Comparison of ENCODE assay signal across 8 cellular contexts in genomic region chr17:80252871-80253270, GRCh38. TPM values are rescaled to one million over a fixed set of nuclear protein-coding genes. Genes with fewer than 3 reads are reported as not detected.
DNase-seq lines count a peak whose midpoint lies in the region; ATAC-seq and TF ChIP-seq lines count a peak whose summit lies in the region.

No MANE protein-coding gene starts in this region.

- no peaks in the 10 kb centered on the region for H3K27me3 ChIP-seq in naive thymus-derived CD4-positive, alpha-beta T cell (ENCODE audit: control insufficient read depth in 2 of 2, insufficient read depth in 2 of 2, low read length in 2 of 2)
- no peaks in the 10 kb centered on the region for H3K27me3 ChIP-seq in tibial nerve

- H3K4me1 Mint-ChIP-seq in naive thymus-derived CD4-positive, alpha-beta T cell, result peaks cover 0 to 52% (median 9%) of the 10 kb centered on the region in 7 donors

- H3K4me3 ChIP-seq in cardiac fibroblast (replicated peaks in 1 of 2; ENCODE audit: low read depth in 2 of 2, low read length in 2 of 2) (no peak overlapping the region), tibial nerve (no peak overlapping the region)
- H3K4me3 ChIP-seq in naive thymus-derived CD4-positive, alpha-beta T cell (ENCODE audit: low read length), result no peak overlapping the region

- peak overlapping the region; percentile 7 to 86 (median 49) for H3K27ac Mint-ChIP-seq in naive thymus-derived CD4-positive, alpha-beta T cell

- peak; percentile 95 for ATAC-seq in naive thymus-derived CD4-positive, alpha-beta T cell
- no peak for ATAC-seq in HG02938 (IDR thresholded peaks at IDR 0.05; ENCODE audit: unreplicated experiment)
- ATAC-seq in GM21576 (IDR thresholded peaks at IDR 0.05; ENCODE audit: unreplicated experiment), result no peak

- no peaks in the 10 kb centered on the region for H3K9me3 ChIP-seq in naive thymus-derived CD4-positive, alpha-beta T cell (ENCODE audit: control insufficient read depth in 2 of 3, low read length in 3 of 3)
- no peaks in the 10 kb centered on the region for H3K9me3 ChIP-seq in tibial nerve

- no peak for TF ChIP-seq EP300 in tibial nerve (IDR thresholded peaks at IDR 0.05)

- TF ChIP-seq CTCF in cardiac fibroblast (IDR thresholded peaks at IDR 0.05; ENCODE audit: low read depth, low read length) (peak; percentile 39), tibial nerve (IDR thresholded peaks at IDR 0.05) (peak in 3 of 5 experiments; percentile 17 to 58 (median 37))

- no peaks in the 10 kb centered on the region for H3K27me3 Mint-ChIP-seq in naive thymus-derived CD4-positive, alpha-beta T cell

- CTCF ChIA-PET in naive thymus-derived CD4-positive, alpha-beta T cell (lab: Charles Lee), result interaction anchor here (0.7 to 4.4 kb wide), 4 partner anchors 56 to 120 kb away, joined by 3 to 15 read pairs (median 3); no protein-coding TSS in a partner anchor

- 58 to 69% methylated on average over 13 of the region's 13 CpGs for WGBS in tibial nerve, 2 donors

- no peak overlapping the region for H3K27ac ChIP-seq in naive thymus-derived CD4-positive, alpha-beta T cell (ENCODE audit: low read depth, low read length)
- no peak overlapping the region for H3K27ac ChIP-seq in tibial nerve

- DNase-seq in Daoy (ENCODE audit: low read depth) (peak; percentile 58), NAMALWA (ENCODE audit: low spot score) (peak; percentile 87), cardiac fibroblast (ENCODE audit: low read depth in 2 of 2) (peak in 1 of 2 donors; percentile 18), tibial nerve (ENCODE audit: low spot score in 2 of 2) (peak in 1 of 2 donors; percentile 29)
- peak; percentile 81 for DNase-seq in activated CD4-positive, CD25-positive, alpha-beta regulatory T cell treated with anti-CD3 and anti-CD28 coated beads, Interleukin-2, amount 50 U/mL, for 72 hours
- DNase-seq in naive thymus-derived CD4-positive, alpha-beta T cell, result peak; percentile 67 to 89 (median 84)

- TF ChIP-seq POLR2A in tibial nerve (IDR thresholded peaks at IDR 0.05), result no peak

- H3K4me3 Mint-ChIP-seq in naive thymus-derived CD4-positive, alpha-beta T cell, result peak overlapping the region in 1 of 10 donors; percentile 8

- POLR2A ChIA-PET in naive thymus-derived CD4-positive, alpha-beta T cell (lab: Charles Lee), result no interaction called here

- H3K9me3 Mint-ChIP-seq in naive thymus-derived CD4-positive, alpha-beta T cell, result no peaks in the 10 kb centered on the region

- no peaks in the 10 kb centered on the region for H3K36me3 Mint-ChIP-seq in naive thymus-derived CD4-positive, alpha-beta T cell

- H3K36me3 ChIP-seq in naive thymus-derived CD4-positive, alpha-beta T cell (ENCODE audit: control insufficient read depth in 2 of 3, insufficient read depth in 3 of 3, low read length in 3 of 3), result peaks cover 0 to 15% (median 0%) of the 10 kb centered on the region in 3 experiments
- H3K36me3 ChIP-seq in tibial nerve, result peaks cover 0 to 57% (median 0%) of the 10 kb centered on the region in 3 donors

- H3K4me1 ChIP-seq in naive thymus-derived CD4-positive, alpha-beta T cell (ENCODE audit: control insufficient read depth in 2 of 2, insufficient read depth in 2 of 2, low read length in 2 of 2), result peaks cover 4 to 15% of the 10 kb centered on the region in 2 donors
- H3K4me1 ChIP-seq in tibial nerve, result peaks cover 0 to 9% (median 3%) of the 10 kb centered on the region in 4 donors

- intact Hi-C loops in naive thymus-derived CD4-positive, alpha-beta T cell (cut with micrococcal nuclease), result loop anchor here (1.0 to 5.0 kb wide), 8 partner anchors 34 to 246 kb away; partner anchors contain the start of genes EIF4A3 (in 2 of the 2) and GAA (in 2 of the 2)

RNA-seq across cellular contexts. Expression of gene RNF213, which starts 7.8 kb away (rescaled TPM):
- 19.0 and 22.2 TPM in 2 replicates for total RNA-seq in Daoy (2014; rRNA removed; shearing (Covaris generic))
- 100 to 1,000 TPM; 317 to 775 (median 426) TPM for total RNA-seq in naive thymus-derived CD4-positive, alpha-beta T cell
- polyA plus RNA-seq in naive thymus-derived CD4-positive, alpha-beta T cell, result 10 to 100 TPM; 33.3 to 49.6 TPM
- 100 to 1,000 TPM; 107 to 148 (median 119) TPM for total RNA-seq in tibial nerve

RNA-seq across cellular contexts. Expression of gene SLC26A11, which starts 32.6 kb away (rescaled TPM):
- total RNA-seq in Daoy (2014; rRNA removed; shearing (Covaris generic)), result 0.69 and 1.9 TPM in 2 replicates
- total RNA-seq in naive thymus-derived CD4-positive, alpha-beta T cell, result 10 to 100 TPM in 4 of 5 experiments, 1 to 10 TPM in 1; 7.9 to 87.5 (median 67.5) TPM
- 1 to 10 TPM; 3.7 to 7.3 TPM for polyA plus RNA-seq in naive thymus-derived CD4-positive, alpha-beta T cell
- 10 to 100 TPM; 14.4 to 44.7 (median 21.5) TPM for total RNA-seq in tibial nerve

RNA-seq across cellular contexts. Expression of gene SGSH, which starts 32.7 kb away (rescaled TPM):
- total RNA-seq in Daoy (2014; rRNA removed; shearing (Covaris generic)), result 2.1 and 2.4 TPM in 2 replicates
- total RNA-seq in naive thymus-derived CD4-positive, alpha-beta T cell, result 100 to 1,000 TPM in 4 of 5 experiments, 10 to 100 TPM in 1; 32.8 to 181 (median 147) TPM
- polyA plus RNA-seq in naive thymus-derived CD4-positive, alpha-beta T cell, result 10 to 100 TPM; 31.1 to 55.2 TPM
- 10 to 100 TPM; 26.1 to 50.5 (median 34.6) TPM for total RNA-seq in tibial nerve
